Comparison of ENCODE assay signal across 32 cellular contexts in the genomic region with DNA sequence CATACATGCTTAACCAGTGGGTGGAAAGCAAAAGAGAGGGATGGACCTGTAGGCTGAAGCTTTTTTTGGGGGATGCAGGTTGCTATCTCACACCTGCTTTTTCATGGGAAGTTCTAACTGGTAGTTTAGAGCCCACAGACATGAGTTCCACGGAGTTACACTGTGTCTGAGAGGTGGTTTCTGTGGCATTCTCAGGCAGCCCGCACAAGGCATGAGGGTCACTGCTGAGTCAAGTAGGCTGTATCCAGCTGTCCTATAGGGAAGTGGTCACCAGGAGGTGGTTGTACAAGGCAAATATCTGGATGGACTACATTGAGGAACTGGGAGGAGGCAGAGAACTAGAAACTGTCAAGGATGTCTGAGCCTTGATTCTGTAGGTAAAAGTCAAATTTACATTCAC.
"Had no signal": no experiment of that assay in that cellular context is flagged by ENCODE, and none has a peak within 500 bp of the region (broad histone marks: within the 10 kb centered on the region; RNA-seq: fewer than 3 reads in every experiment).

No MANE protein-coding gene starts in this region.

- H3K36me3 ChIP-seq: brain microvascular endothelial cell, esophagus muscularis mucosa, gastrocnemius medialis, heart left ventricle, WERI-Rb-1 had no signal

- H3K4me3 ChIP-seq: esophagus muscularis mucosa, gastrocnemius medialis, heart left ventricle had no signal

- H3K4me1 ChIP-seq: esophagus muscularis mucosa, foreskin keratinocyte, gastrocnemius medialis, heart left ventricle had no signal

- H3K36me3 Mint-ChIP-seq: activated naive CD8-positive, alpha-beta T cell had no signal

- H3K27ac Mint-ChIP-seq: activated B cell treated with CpG ODN at 0.5 μM for 24 hours; activated CD8-positive, alpha-beta T cell treated with anti-CD3 and anti-CD28 coated beads for 36 hours; activated naive CD8-positive, alpha-beta T cell; activated T-helper 17 cell treated with anti-CD3 and anti-CD28 coated beads, Interleukin-2, amount 50 U/mL, for 72 hours; effector memory CD8-positive, alpha-beta T cell; T-helper 17 cell; T-helper 2 cell treated with Interferon-gamma antibody and Interleukin-4, amounts not matched to agents 5 μg/mL and 100 μg/mL, for 36 hours had no signal

- H3K4me3 Mint-ChIP-seq: activated B cell treated with CpG ODN at 0.5 μM for 24 hours; activated CD8-positive, alpha-beta T cell treated with anti-CD3 and anti-CD28 coated beads for 36 hours; activated naive CD8-positive, alpha-beta T cell; activated T-cell treated with anti-CD3 and anti-CD28 coated beads, Interleukin-2, amount 50 U/mL, for 4 hours; activated T-helper 17 cell treated with anti-CD3 and anti-CD28 coated beads, Interleukin-2, amount 50 U/mL, for 72 hours; effector memory CD8-positive, alpha-beta T cell; T-helper 17 cell; T-helper 2 cell treated with Interferon-gamma antibody and Interleukin-4, amounts not matched to agents 5 μg/mL and 100 μg/mL, for 36 hours had no signal

- H3K9me3 ChIP-seq: esophagus muscularis mucosa, gastrocnemius medialis had no signal

- H3K4me1 Mint-ChIP-seq: activated B cell treated with CpG ODN at 0.5 μM for 24 hours; activated T-helper 17 cell treated with anti-CD3 and anti-CD28 coated beads, Interleukin-2, amount 50 U/mL, for 72 hours; T-helper 17 cell had no signal

- DNase-seq: activated B cell treated with CpG ODN at 0.5 μM for 24 hours; activated CD4-positive, alpha-beta T cell treated with anti-CD3 and anti-CD28 coated beads for 48 hours; activated CD4-positive, alpha-beta T cell treated with anti-CD3 and anti-CD28 coated beads, Interleukin-2, amount 50 U/mL, for 1 hour; activated CD4-positive, alpha-beta T cell treated with anti-CD3 and anti-CD28 coated beads, Interleukin-2, amount 50 U/mL, for 48 hours; activated CD8-positive, alpha-beta memory T cell treated with anti-CD3 and anti-CD28 coated beads for 24 hours; activated CD8-positive, alpha-beta T cell treated with anti-CD3 and anti-CD28 coated beads for 36 hours; activated effector memory CD4-positive, alpha-beta T cell treated with Interleukin-2 at 50 U/mL for 16 hours; activated gamma-delta T cell treated with Interleukin-2 at 50 U/mL for 16 hours; activated naive CD4-positive, alpha-beta T cell treated with anti-CD3 and anti-CD28 coated beads, Interleukin-2, amount 50 U/mL, for 16 hours; activated naive CD4-positive, alpha-beta T cell treated with Interleukin-2 at 50 U/mL for 16 hours; activated T-cell treated with anti-CD3 and anti-CD28 coated beads, Interleukin-2, amount 50 U/mL, for 4 hours; amniotic stem cell; anterior cingulate cortex; brain microvascular endothelial cell; caudate nucleus; cortex of kidney; dermis blood vessel endothelial cell; effector CD4-positive, alpha-beta T cell; effector memory CD8-positive, alpha-beta T cell; erythroblast; foreskin keratinocyte; gastrocnemius medialis; glutamatergic neuron; heart left ventricle; T-helper 17 cell; T1000; WERI-Rb-1 had no signal

- ATAC-seq: activated CD4-positive, CD25-positive, alpha-beta regulatory T cell treated with anti-CD3 and anti-CD28 coated beads, Interleukin-2, amount 50 U/mL, for 24 hours; activated CD8-positive, alpha-beta T cell treated with anti-CD3 and anti-CD28 coated beads for 36 hours; activated T-cell treated with anti-CD3 and anti-CD28 coated beads, Interleukin-2, amount 50 U/mL, for 4 hours; activated T-helper 17 cell treated with anti-CD3 and anti-CD28 coated beads, Interleukin-2, amount 50 U/mL, for 72 hours; effector memory CD8-positive, alpha-beta T cell; foreskin keratinocyte; gastrocnemius medialis; heart left ventricle; T-helper 17 cell had no signal

- H3K27me3 ChIP-seq: brain microvascular endothelial cell, esophagus muscularis mucosa, foreskin keratinocyte, gastrocnemius medialis, heart left ventricle had no signal

- H3K27ac ChIP-seq: brain microvascular endothelial cell, esophagus muscularis mucosa, foreskin keratinocyte, gastrocnemius medialis, heart left ventricle, WERI-Rb-1 had no signal

- H3K27me3 Mint-ChIP-seq: activated B cell treated with CpG ODN at 0.5 μM for 24 hours; activated CD8-positive, alpha-beta T cell treated with anti-CD3 and anti-CD28 coated beads for 36 hours; activated naive CD8-positive, alpha-beta T cell; activated T-helper 17 cell treated with anti-CD3 and anti-CD28 coated beads, Interleukin-2, amount 50 U/mL, for 72 hours; effector memory CD8-positive, alpha-beta T cell; T-helper 17 cell had no signal
